8 cellular contexts compared by ENCODE assay signal in the genomic region with DNA sequence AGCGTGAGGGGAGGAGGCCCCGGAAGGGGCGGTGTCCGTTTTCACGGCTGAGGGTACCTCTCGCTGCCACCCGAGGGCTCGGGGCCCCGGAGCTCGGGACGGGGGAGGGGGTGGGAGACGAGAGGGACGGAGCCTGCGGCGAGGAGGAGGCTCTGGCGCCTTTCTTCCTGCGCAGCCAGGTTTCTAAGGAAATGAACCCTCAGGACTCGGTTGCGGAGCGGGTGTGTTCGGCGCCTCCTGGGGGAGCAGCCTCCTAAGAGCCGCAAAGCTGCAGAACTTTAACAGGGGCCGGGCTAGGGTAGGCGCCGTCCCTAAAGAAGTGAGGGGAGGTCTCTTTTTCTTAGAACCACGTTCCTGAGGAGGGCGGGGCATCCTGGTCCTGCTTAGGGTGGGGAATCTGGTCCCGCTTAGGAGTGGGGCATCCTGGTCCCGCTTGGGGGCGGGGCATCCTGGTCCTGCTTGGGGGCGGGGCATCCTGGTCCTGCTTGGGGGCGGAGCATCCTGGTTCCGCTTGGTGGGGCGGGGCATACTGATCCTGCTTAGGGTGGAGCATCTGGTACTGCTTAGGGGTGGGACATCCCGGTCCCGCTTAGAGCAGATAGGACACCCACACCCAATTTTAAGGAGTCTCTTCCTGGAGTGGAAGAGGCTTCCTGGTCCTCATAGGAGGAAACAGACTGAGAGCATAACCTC. TPM values are rescaled to one million over a fixed set of nuclear protein-coding genes. Genes with fewer than 3 reads are reported as not detected.
DNase-seq lines count a peak whose midpoint lies in the region; ATAC-seq and TF ChIP-seq lines count a peak whose summit lies in the region.

No MANE protein-coding gene starts in this region.

- DNase-seq in CD8-positive, alpha-beta memory T cell, result peak in 1 of 5 donors; percentile 26
- DNase-seq in SW480 (ENCODE audit: low spot score) (peak; percentile 77), left lung (no peak)
- peak; percentile 24 to 74 for DNase-seq in stimulated activated effector memory CD8-positive, alpha-beta T cell treated with anti-CD3 and anti-CD28 coated beads, Interleukin-12 subunit alpha, Interleukin-12 subunit beta, amount 100 ng/mL, for 72 hours (ENCODE audit: low spot score in 2 of 2)

- peak overlapping the region; percentile 34 to 87 (median 54) for H3K4me3 Mint-ChIP-seq in CD8-positive, alpha-beta memory T cell
- H3K4me3 Mint-ChIP-seq in dendritic cell treated with granulocyte-macrophage colony-stimulating factor and Interleukin-4, amounts not matched to agents 40 ng/mL and 50 ng/mL, for 4 days, result peak overlapping the region; percentile 67
- H3K4me3 Mint-ChIP-seq in stimulated activated effector memory CD8-positive, alpha-beta T cell treated with anti-CD3 and anti-CD28 coated beads, Interleukin-12 subunit alpha, Interleukin-12 subunit beta, amount 100 ng/mL, for 72 hours, result peak overlapping the region; percentile 65

- H3K27me3 Mint-ChIP-seq in CD8-positive, alpha-beta memory T cell, result peaks cover 79 to 81% of the 10 kb centered on the region in 2 donors
- H3K27me3 Mint-ChIP-seq in dendritic cell treated with granulocyte-macrophage colony-stimulating factor and Interleukin-4, amounts not matched to agents 40 ng/mL and 50 ng/mL, for 4 days, result peaks cover 98% of the 10 kb centered on the region

- peaks cover 21% of the 10 kb centered on the region for H3K4me1 ChIP-seq in CD8-positive, alpha-beta memory T cell (ENCODE audit: insufficient read depth, low read length)
- peaks cover 17% of the 10 kb centered on the region for H3K4me1 ChIP-seq in HUES6 (ENCODE audit: control insufficient read depth, insufficient read depth, low read length)
- H3K4me1 ChIP-seq in left lung, result peaks cover 6 to 12% of the 10 kb centered on the region in 2 donors

- no peaks in the 10 kb centered on the region for H3K36me3 Mint-ChIP-seq in CD8-positive, alpha-beta memory T cell
- H3K36me3 Mint-ChIP-seq in dendritic cell treated with granulocyte-macrophage colony-stimulating factor and Interleukin-4, amounts not matched to agents 40 ng/mL and 50 ng/mL, for 4 days (ENCODE audit: low read depth), result no peaks in the 10 kb centered on the region
- peaks cover under 1% of the 10 kb centered on the region for H3K36me3 Mint-ChIP-seq in stimulated activated effector memory CD8-positive, alpha-beta T cell treated with anti-CD3 and anti-CD28 coated beads, Interleukin-12 subunit alpha, Interleukin-12 subunit beta, amount 100 ng/mL, for 72 hours

- TF ChIP-seq CTCF in left lung (IDR thresholded peaks at IDR 0.05), result no peak

- no peak overlapping the region for H3K4me3 ChIP-seq in CD8-positive, alpha-beta memory T cell (ENCODE audit: low read length)
- H3K4me3 ChIP-seq in HUES6 (ENCODE audit: low read depth, low read length), result peak overlapping the region; percentile 77
- H3K4me3 ChIP-seq in left lung, result peak overlapping the region in 1 of 2 donors; percentile 15

- intact Hi-C loops in dendritic cell treated with granulocyte-macrophage colony-stimulating factor and Interleukin-4, amounts not matched to agents 40 ng/mL and 50 ng/mL, for 4 days (cut with micrococcal nuclease), result no loop called here
- intact Hi-C loops in left lung (cut with DNase I), result no loop called here

- no peaks in the 10 kb centered on the region for H3K36me3 ChIP-seq in CD8-positive, alpha-beta memory T cell (ENCODE audit: insufficient read depth, low read length)
- H3K36me3 ChIP-seq in HUES6 (ENCODE audit: control insufficient read depth, insufficient read depth, low read length) (no peaks in the 10 kb centered on the region), left lung (no peaks in the 10 kb centered on the region)

- peaks cover 74% of the 10 kb centered on the region for H3K27me3 ChIP-seq in CD8-positive, alpha-beta memory T cell (ENCODE audit: insufficient read depth, low read length, poor library complexity, severe bottlenecking)
- H3K27me3 ChIP-seq in HUES6 (ENCODE audit: control insufficient read depth, insufficient read depth, low read length) (peaks cover 86% of the 10 kb centered on the region), left lung (peaks cover 73 to 100% of the 10 kb centered on the region in 2 donors)

- ATAC-seq in left lung (peak; percentile 51), GM21360 (IDR thresholded peaks at IDR 0.05; ENCODE audit: unreplicated experiment) (no peak), HG03521 (IDR thresholded peaks at IDR 0.05; ENCODE audit: unreplicated experiment) (no peak)
- peak; percentile 62 for ATAC-seq in stimulated activated effector memory CD8-positive, alpha-beta T cell treated with anti-CD3 and anti-CD28 coated beads, Interleukin-12 subunit alpha, Interleukin-12 subunit beta, amount 100 ng/mL, for 72 hours

- peaks cover 10 to 29% (median 17%) of the 10 kb centered on the region in 3 donors for H3K4me1 Mint-ChIP-seq in CD8-positive, alpha-beta memory T cell
- peaks cover 26% of the 10 kb centered on the region for H3K4me1 Mint-ChIP-seq in dendritic cell treated with granulocyte-macrophage colony-stimulating factor and Interleukin-4, amounts not matched to agents 40 ng/mL and 50 ng/mL, for 4 days (ENCODE audit: low read depth)
- H3K4me1 Mint-ChIP-seq in stimulated activated effector memory CD8-positive, alpha-beta T cell treated with anti-CD3 and anti-CD28 coated beads, Interleukin-12 subunit alpha, Interleukin-12 subunit beta, amount 100 ng/mL, for 72 hours, result peaks cover 23% of the 10 kb centered on the region

- H3K9ac ChIP-seq in HUES6 (ENCODE audit: low read length), result no peak overlapping the region

- CTCF ChIA-PET in CD8-positive, alpha-beta memory T cell (lab: Charles Lee), result interaction anchor here (1.3 kb wide), 1 partner anchor 13 kb away, joined by 3 read pairs; no protein-coding TSS in a partner anchor

- peaks cover 0 to 7% (median 2%) of the 10 kb centered on the region in 5 donors for H3K9me3 Mint-ChIP-seq in CD8-positive, alpha-beta memory T cell
- no peaks in the 10 kb centered on the region for H3K9me3 Mint-ChIP-seq in dendritic cell treated with granulocyte-macrophage colony-stimulating factor and Interleukin-4, amounts not matched to agents 40 ng/mL and 50 ng/mL, for 4 days
- no peaks in the 10 kb centered on the region for H3K9me3 Mint-ChIP-seq in stimulated activated effector memory CD8-positive, alpha-beta T cell treated with anti-CD3 and anti-CD28 coated beads, Interleukin-12 subunit alpha, Interleukin-12 subunit beta, amount 100 ng/mL, for 72 hours

- POLR2A ChIA-PET in CD8-positive, alpha-beta memory T cell (lab: Charles Lee), result no interaction called here

- peak overlapping the region in 1 of 8 donors; percentile 13 for H3K27ac Mint-ChIP-seq in CD8-positive, alpha-beta memory T cell
- no peak overlapping the region for H3K27ac Mint-ChIP-seq in dendritic cell treated with granulocyte-macrophage colony-stimulating factor and Interleukin-4, amounts not matched to agents 40 ng/mL and 50 ng/mL, for 4 days
- H3K27ac Mint-ChIP-seq in stimulated activated effector memory CD8-positive, alpha-beta T cell treated with anti-CD3 and anti-CD28 coated beads, Interleukin-12 subunit alpha, Interleukin-12 subunit beta, amount 100 ng/mL, for 72 hours, result no peak overlapping the region

- H3K9me3 ChIP-seq in CD8-positive, alpha-beta memory T cell (ENCODE audit: low read length), result no peaks in the 10 kb centered on the region
- H3K9me3 ChIP-seq in HUES6 (ENCODE audit: control insufficient read depth, insufficient read depth, low read depth, low read length) (no peaks in the 10 kb centered on the region), left lung (no peaks in the 10 kb centered on the region)

- H3K27ac ChIP-seq in CD8-positive, alpha-beta memory T cell (ENCODE audit: low read depth, low read length), result peak overlapping the region; percentile 51
- no peak overlapping the region for H3K27ac ChIP-seq in HUES6 (ENCODE audit: low read depth, low read length)
- no peak overlapping the region for H3K27ac ChIP-seq in left lung

RNA-seq across cellular contexts. Expression of a gene that starts 6.2 kb away (rescaled TPM):
- not detected for total RNA-seq in CD8-positive, alpha-beta memory T cell
- polyA plus RNA-seq in CD8-positive, alpha-beta memory T cell, result 0.37 TPM
- not detected for total RNA-seq in left lung

RNA-seq across cellular contexts. Expression of a gene that starts 7.5 kb away (rescaled TPM):
- under 1 TPM in 1 of 2 experiments, not detected in 1; 0.27 TPM for total RNA-seq in CD8-positive, alpha-beta memory T cell
- polyA plus RNA-seq in CD8-positive, alpha-beta memory T cell, result not detected
- 10 to 100 TPM in 1 of 2 donors, under 1 TPM in 1; 0.76 to 11.0 TPM for total RNA-seq in left lung

RNA-seq across cellular contexts. Expression of a gene that starts 16.3 kb away (rescaled TPM):
- not detected for total RNA-seq in CD8-positive, alpha-beta memory T cell
- not detected for polyA plus RNA-seq in CD8-positive, alpha-beta memory T cell
- total RNA-seq in left lung, result 1 to 10 TPM; 1.2 to 1.6 TPM

RNA-seq across cellular contexts. Expression of a gene that starts 24.9 kb away (rescaled TPM):
- not detected for total RNA-seq in CD8-positive, alpha-beta memory T cell
- not detected for polyA plus RNA-seq in CD8-positive, alpha-beta memory T cell
- total RNA-seq in left lung, result 1 to 10 TPM in 1 of 2 donors, not detected in 1; 1.6 TPM

RNA-seq across cellular contexts. Expression of a gene that starts 35.4 kb away (rescaled TPM):
- total RNA-seq in CD8-positive, alpha-beta memory T cell, result not detected
- polyA plus RNA-seq in CD8-positive, alpha-beta memory T cell, result not detected
- total RNA-seq in left lung, result under 1 TPM; 0.20 to 0.63 TPM

Comparison
In these comparisons a context has a peak if more than half of its experiments do, and no peak if none do; other contexts are left out.
1. DNase-seq: peak in SW480 (single experiment) and stimulated activated effector memory CD8-positive, alpha-beta T cell treated with anti-CD3 and anti-CD28 coated beads, Interleukin-12 subunit alpha, Interleukin-12 subunit beta, amount 100 ng/mL, for 72 hours (2 of 2); none in left lung (0 of 2).
2. ATAC-seq: peak in left lung (single experiment) and stimulated activated effector memory CD8-positive, alpha-beta T cell treated with anti-CD3 and anti-CD28 coated beads, Interleukin-12 subunit alpha, Interleukin-12 subunit beta, amount 100 ng/mL, for 72 hours (single experiment); none in GM21360 (single experiment) and HG03521 (single experiment).
3. Peak in every context shown above with its lines, with median percentiles within 50 percentile points of each other: H3K4me3 Mint-ChIP-seq.